In genomic region chr16:14562691-14563491, GRCh38 we compare ENCODE assay signal across 9 cellular contexts.
DNase-seq lines count a peak whose midpoint lies in the region; ATAC-seq and TF ChIP-seq lines count a peak whose summit lies in the region.
"Had no signal": no experiment of that assay in that cellular context is flagged by ENCODE, and none has a peak within 500 bp of the region (broad histone marks: within the 10 kb centered on the region; RNA-seq: fewer than 3 reads in every experiment).

No MANE protein-coding gene starts in this region.

- no peak overlapping the region for H3K27ac Mint-ChIP-seq in T-cell

- H3K27me3 ChIP-seq in sigmoid colon = no peaks in the 10 kb centered on the region

- peak; percentile 15 to 44 (median 30) for TF ChIP-seq CTCF in sigmoid colon (IDR thresholded peaks at IDR 0.05)

- intact Hi-C loops in sigmoid colon (cut with DNase I) = no loop called here

- no peak for ATAC-seq in activated T-cell treated with anti-CD3 and anti-CD28 coated beads, Interleukin-2, amount 50 U/mL, for 4 hours
- ATAC-seq in T-cell (replicated peaks in 1 of 4) = no peak
- ATAC-seq: Panc1 had no signal

- TF ChIP-seq EP300 in sigmoid colon (IDR thresholded peaks at IDR 0.05) = no peak

- peaks cover 3% of the 10 kb centered on the region for H3K4me1 Mint-ChIP-seq in activated T-cell treated with anti-CD3 and anti-CD28 coated beads, Interleukin-2, amount 50 U/mL, for 4 hours (ENCODE audit: low read depth)
- H3K4me1 Mint-ChIP-seq in T-cell = peaks cover 6 to 16% (median 14%) of the 10 kb centered on the region in 3 donors

- 23 to 69% methylated on average over 8 of the region's 8 CpGs for WGBS in sigmoid colon, 2 donors

- CTCF ChIA-PET in T-cell (lab: Charles Lee) = no interaction called here

- H3K9me3 Mint-ChIP-seq in activated T-cell treated with anti-CD3 and anti-CD28 coated beads, Interleukin-2, amount 50 U/mL, for 4 hours = no peaks in the 10 kb centered on the region
- H3K9me3 Mint-ChIP-seq in T-cell = no peaks in the 10 kb centered on the region

- no peak overlapping the region for H3K4me3 Mint-ChIP-seq in activated T-cell treated with anti-CD3 and anti-CD28 coated beads, Interleukin-2, amount 50 U/mL, for 4 hours
- no peak overlapping the region for H3K4me3 Mint-ChIP-seq in T-cell

- POLR2A ChIA-PET in T-cell (lab: Charles Lee) = interaction anchor here in 1 of 2 donors (0.7 kb wide), 1 partner anchor 12 kb away, joined by 7 read pairs; no protein-coding TSS in a partner anchor

- peak overlapping the region in 2 of 4 donors; percentile 74 to 77 for H3K27ac ChIP-seq in sigmoid colon

- peaks cover 11% of the 10 kb centered on the region for H3K36me3 Mint-ChIP-seq in activated T-cell treated with anti-CD3 and anti-CD28 coated beads, Interleukin-2, amount 50 U/mL, for 4 hours (ENCODE audit: insufficient read depth)
- H3K36me3 Mint-ChIP-seq in T-cell = peaks cover 22% of the 10 kb centered on the region

- H3K36me3 ChIP-seq in sigmoid colon = peaks cover 0 to 4% (median 0%) of the 10 kb centered on the region in 4 donors

- no peak for TF ChIP-seq POLR2A in sigmoid colon (IDR thresholded peaks at IDR 0.05)

- H3K4me1 ChIP-seq in sigmoid colon = peaks cover 0 to 55% (median 39%) of the 10 kb centered on the region in 4 donors

- H3K27me3 Mint-ChIP-seq in activated T-cell treated with anti-CD3 and anti-CD28 coated beads, Interleukin-2, amount 50 U/mL, for 4 hours (ENCODE audit: low read depth) = no peaks in the 10 kb centered on the region
- no peaks in the 10 kb centered on the region for H3K27me3 Mint-ChIP-seq in T-cell

- no peak overlapping the region for H3K4me3 ChIP-seq in sigmoid colon

- DNase-seq in HT-29 (ENCODE audit: low spot score) (peak; percentile 52), NOMO-1 (lab: John Stamatoyannopoulos, UW; ENCODE audit: unreplicated experiment in 2 of 2) (peak; percentile 17 to 46), fibroblast of peridontal ligament (ENCODE audit: extremely low read depth) (peak; percentile 39), sigmoid colon (peak; percentile 68), ecto neural progenitor cell (ENCODE audit: low spot score) (no peak), T-cell (no peak)
- DNase-seq in activated T-cell treated with anti-CD3 and anti-CD28 coated beads, Interleukin-2, amount 50 U/mL, for 4 hours = no peak
- DNase-seq: activated effector memory CD4-positive, alpha-beta T cell treated with Interleukin-2 at 50 U/mL for 16 hours had no signal

- H3K9me3 ChIP-seq in sigmoid colon = no peaks in the 10 kb centered on the region

Comparison
In these comparisons a context has a peak if more than half of its experiments do, and no peak if none do; other contexts are left out.
1. DNase-seq: peak in HT-29 (single experiment), NOMO-1 (2 of 2), fibroblast of peridontal ligament (single experiment) and sigmoid colon (single experiment); none in ecto neural progenitor cell (single experiment), activated T-cell treated with anti-CD3 and anti-CD28 coated beads, Interleukin-2, amount 50 U/mL, for 4 hours (single experiment) and T-cell (0 of 34).